23 cellular contexts compared by ENCODE assay signal in genomic region chr7:148684289-148684688, GRCh38.
"Had no signal": no experiment of that assay in that cellular context is flagged by ENCODE, and none has a peak within 500 bp of the region (broad histone marks: within the 10 kb centered on the region; RNA-seq: fewer than 3 reads in every experiment).

No MANE protein-coding gene starts in this region.

- H3K27me3 ChIP-seq: adrenal gland, colonic mucosa, dorsolateral prefrontal cortex, neural progenitor cell, stomach, suprapubic skin, transverse colon, vagina had no signal

- H3K4me2 ChIP-seq: neural progenitor cell had no signal

- H3K9ac ChIP-seq: neural progenitor cell had no signal

- H3K4me3 ChIP-seq: adrenal gland, colonic mucosa, dorsolateral prefrontal cortex, heart right ventricle, neural progenitor cell, prostate gland, stomach, suprapubic skin, transverse colon, vagina had no signal

- DNase-seq: activated B cell treated with CpG ODN at 0.5 μM for 24 hours; activated CD4-positive, alpha-beta T cell treated with anti-CD3 and anti-CD28 coated beads for 4 hours; activated CD4-positive, alpha-beta T cell treated with anti-CD3 and anti-CD28 coated beads, Interleukin-2, amount 50 U/mL, for 48 hours; activated CD8-positive, alpha-beta memory T cell treated with anti-CD3 and anti-CD28 coated beads, Interleukin-2, amount 50 U/mL, for 48 hours; activated naive CD4-positive, alpha-beta T cell; activated T-cell treated with anti-CD3 and anti-CD28 coated beads, Interleukin-2, amount 50 U/mL, for 4 hours; adrenal gland; colonic mucosa; dorsolateral prefrontal cortex; endodermal cell; heart right ventricle; naive thymus-derived CD4-positive, alpha-beta T cell; stomach; T1000; transverse colon had no signal

- H3K36me3 ChIP-seq: adrenal gland, colonic mucosa, heart right ventricle, prostate gland, stomach, suprapubic skin, transverse colon, vagina had no signal

- H3K4me1 ChIP-seq: adrenal gland, colonic mucosa, neural progenitor cell, prostate gland, stomach, suprapubic skin, transverse colon, vagina had no signal

- H3K9me3 ChIP-seq: adrenal gland, colonic mucosa, prostate gland, suprapubic skin, vagina had no signal

- FAIRE-seq: astrocyte, keratinocyte had no signal

- H2AFZ ChIP-seq: neural progenitor cell had no signal

- H3K27ac ChIP-seq: adrenal gland, colonic mucosa, dorsolateral prefrontal cortex, epithelial cell of prostate, heart right ventricle, neural progenitor cell, prostate gland, stomach, suprapubic skin, transverse colon, vagina had no signal

- ATAC-seq: activated T-cell treated with anti-CD3 and anti-CD28 coated beads, Interleukin-2, amount 50 U/mL, for 4 hours; heart right ventricle; left lobe of liver; naive thymus-derived CD4-positive, alpha-beta T cell had no signal
